Comparison of ENCODE assay signal across 8 cellular contexts in the genomic region with DNA sequence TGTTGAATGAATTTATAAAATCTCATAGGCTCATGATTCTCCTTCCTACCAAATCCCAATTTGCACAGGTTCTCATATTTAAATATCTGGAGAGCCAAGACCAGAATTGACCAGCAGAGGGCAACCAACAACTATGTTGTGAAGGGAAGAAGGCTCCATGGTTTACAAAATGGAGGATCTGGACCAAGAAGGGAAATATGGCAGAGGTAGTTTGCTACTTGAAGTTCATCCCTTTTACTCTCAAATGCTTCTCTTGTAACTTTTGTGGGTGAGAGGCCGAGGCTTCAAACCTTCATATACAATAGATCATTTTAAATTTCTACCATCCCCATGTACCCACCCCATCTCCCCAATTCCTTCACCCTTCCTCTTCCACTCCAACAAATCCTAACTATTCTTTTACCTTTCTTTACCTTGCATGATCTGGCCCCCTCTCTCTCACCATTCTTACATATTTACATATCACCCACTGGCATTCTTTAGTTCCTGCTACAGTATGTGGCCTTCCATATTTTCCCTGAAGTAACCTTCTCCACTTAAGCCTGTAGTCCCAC. TPM values are rescaled to one million over a fixed set of nuclear protein-coding genes. Genes with fewer than 3 reads are reported as not detected.
DNase-seq lines count a peak whose midpoint lies in the region; ATAC-seq and TF ChIP-seq lines count a peak whose summit lies in the region.

No MANE protein-coding gene starts in this region.

- H3K4me3 ChIP-seq in Karpas-422 (ENCODE audit: low read length) = no peak overlapping the region
- no peak overlapping the region for H3K4me3 ChIP-seq in PC-3 (ENCODE audit: low read length)
- H3K4me3 ChIP-seq in neuron (ENCODE audit: low read length) = peak overlapping the region; percentile 8
- H3K4me3 ChIP-seq in suprapubic skin = no peak overlapping the region

- H4K20me1 ChIP-seq in Karpas-422 (ENCODE audit: insufficient read depth, low read depth, low read length) (no peaks in the 10 kb centered on the region), PC-3 (ENCODE audit: low read length) (no peaks in the 10 kb centered on the region)

- H2AFZ ChIP-seq in Karpas-422 (ENCODE audit: low read length) (peak overlapping the region; percentile 82), PC-3 (ENCODE audit: low read length) (peak overlapping the region; percentile 82), neuron (ENCODE audit: low read depth, low read length) (peak overlapping the region; percentile 96)

- peak; percentile 52 for DNase-seq in DMS79 treated with DMSO at 0.1 percent for 48 hours (lab: John Stamatoyannopoulos, UW)
- peak; percentile 96 for DNase-seq in Karpas-422
- DNase-seq in PC-3 = peak; percentile 96
- DNase-seq in activated T-cell treated with anti-CD3 and anti-CD28 coated beads for 48 hours (ENCODE audit: low read depth) = peak; percentile 47
- peak in 1 of 2 donors; percentile 84 for DNase-seq in suprapubic skin (ENCODE audit: low spot score in 2 of 2)

- peaks cover 18% of the 10 kb centered on the region for H3K79me2 ChIP-seq in Karpas-422 (ENCODE audit: low read length)
- peaks cover 9% of the 10 kb centered on the region for H3K79me2 ChIP-seq in PC-3 (ENCODE audit: low read length)

- H3K9me3 ChIP-seq in Karpas-422 (ENCODE audit: low read length) (no peaks in the 10 kb centered on the region), PC-3 (ENCODE audit: low read length) (no peaks in the 10 kb centered on the region), neuron (ENCODE audit: low read length) (no peaks in the 10 kb centered on the region), suprapubic skin (no peaks in the 10 kb centered on the region)

- CTCF ChIA-PET in PC-3 (lab: Charles Lee) = no interaction called here

- H3K9me2 ChIP-seq in Karpas-422 (replicated peaks; ENCODE audit: insufficient read depth, low read length) (no peaks in the 10 kb centered on the region), PC-3 (replicated peaks; ENCODE audit: low read length) (no peaks in the 10 kb centered on the region)

- H3K9ac ChIP-seq in Karpas-422 (ENCODE audit: low read length) (no peak overlapping the region), PC-3 (ENCODE audit: low read length) (no peak overlapping the region)

- H3K36me3 ChIP-seq in Karpas-422 (ENCODE audit: insufficient read depth, low read length) (no peaks in the 10 kb centered on the region), PC-3 (ENCODE audit: low read depth, low read length) (no peaks in the 10 kb centered on the region), neuron (ENCODE audit: insufficient read depth, low read length) (no peaks in the 10 kb centered on the region), suprapubic skin (no peaks in the 10 kb centered on the region)

- H3K27me3 ChIP-seq in Karpas-422 (ENCODE audit: low read length) (no peaks in the 10 kb centered on the region), PC-3 (ENCODE audit: low read length) (no peaks in the 10 kb centered on the region), neuron (ENCODE audit: insufficient read depth, low read length) (no peaks in the 10 kb centered on the region), suprapubic skin (no peaks in the 10 kb centered on the region)

- no peak for TF ChIP-seq EP300 in suprapubic skin (IDR thresholded peaks at IDR 0.05)

- H3K4me2 ChIP-seq in Karpas-422 (ENCODE audit: low read depth, low read length, poor library complexity, severe bottlenecking) = peak overlapping the region; percentile 10
- no peak overlapping the region for H3K4me2 ChIP-seq in PC-3 (ENCODE audit: low read length)

- POLR2A ChIA-PET in PC-3 (lab: Charles Lee; ENCODE audit: unreplicated experiment) = no interaction called here

- TF ChIP-seq POLR2A in suprapubic skin (IDR thresholded peaks at IDR 0.05) = no peak

- intact Hi-C loops in PC-3 (cut with micrococcal nuclease) = loop anchor here (1.0 to 10.0 kb wide), 2 partner anchors 31 to 272 kb away; partner anchors contain the start of genes NABP2 and SPRYD4

- ATAC-seq in PC-3 = no peak
- ATAC-seq in esophagus mucosa = peak; percentile 30
- no peak for ATAC-seq in HG03521 (IDR thresholded peaks at IDR 0.05; ENCODE audit: unreplicated experiment)

- peak overlapping the region; percentile 52; the same call in 1 of the 2 replicates for H3K27ac ChIP-seq in Karpas-422 (ENCODE audit: low read length)
- H3K27ac ChIP-seq in PC-3 (ENCODE audit: low read length) = no peak overlapping the region
- H3K27ac ChIP-seq in suprapubic skin = no peak overlapping the region

- peak; percentile 90 for TF ChIP-seq CTCF in PC-3 (conservative IDR thresholded peaks at IDR 0.05; ENCODE audit: low read depth, low read length)
- TF ChIP-seq CTCF in suprapubic skin (IDR thresholded peaks at IDR 0.05) = peak; percentile 68 to 87

- H3K4me1 ChIP-seq in Karpas-422 (ENCODE audit: low read length) (peaks cover 32% of the 10 kb centered on the region), PC-3 (ENCODE audit: insufficient read depth, low read length) (peaks cover 10% of the 10 kb centered on the region), neuron (ENCODE audit: insufficient read depth, low read length) (peaks cover 5% of the 10 kb centered on the region), suprapubic skin (peaks cover 13% of the 10 kb centered on the region)

- 59% methylated on average over 1 of the region's 1 CpG for WGBS in suprapubic skin

- H3F3A ChIP-seq in PC-3 (ENCODE audit: low read length, unreplicated experiment) = no peaks in the 10 kb centered on the region

- no TSS peak for BruUV-seq in PC-3 (replicated peaks; lab: Mats Ljungman, UMichigan)

RNA-seq across cellular contexts. Expression of gene SMARCC2, which starts 3.8 kb away (rescaled TPM):
- total RNA-seq in Karpas-422 (2014; rRNA removed; shearing (Covaris generic); ENCODE audit: low replicate concordance) = 26.2 and 42.2 TPM in 2 replicates
- 38.4 and 39.4 TPM in 2 replicates for total RNA-seq in PC-3 (2014; rRNA removed)
- total RNA-seq in esophagus mucosa = 44.4 TPM
- 100 to 1,000 TPM in 2 of 4 donors, 10 to 100 TPM in 2; 53.6 to 137 (median 85.9) TPM for total RNA-seq in suprapubic skin

RNA-seq across cellular contexts. Expression of gene RNF41, which starts 28.6 kb away (rescaled TPM):
- 52.0 and 63.6 TPM in 2 replicates for total RNA-seq in Karpas-422 (2014; rRNA removed; shearing (Covaris generic); ENCODE audit: low replicate concordance)
- total RNA-seq in PC-3 (2014; rRNA removed) (43.9 and 52.1 TPM in 2 replicates), esophagus mucosa (26.9 TPM), suprapubic skin (10 to 100 TPM; 28.4 to 60.6 (median 35.8) TPM)

RNA-seq across cellular contexts. Expression of gene NABP2, which starts 31.0 kb away (rescaled TPM):
- 45.6 and 54.2 TPM in 2 replicates for total RNA-seq in Karpas-422 (2014; rRNA removed; shearing (Covaris generic); ENCODE audit: low replicate concordance)
- 91.6 and 98.6 TPM in 2 replicates for total RNA-seq in PC-3 (2014; rRNA removed)
- 26.5 TPM for total RNA-seq in esophagus mucosa
- total RNA-seq in suprapubic skin = 10 to 100 TPM; 13.3 to 23.7 (median 20.1) TPM

RNA-seq across cellular contexts. Expression of gene MYL6, which starts 34.9 kb away (rescaled TPM):
- 640 and 780 TPM in 2 replicates for total RNA-seq in Karpas-422 (2014; rRNA removed; shearing (Covaris generic); ENCODE audit: low replicate concordance)
- total RNA-seq in PC-3 (2014; rRNA removed) (1,385 and 1,597 TPM in 2 replicates), esophagus mucosa (1,179 TPM), suprapubic skin (1,000 to 10,000 TPM in 1 of 4 donors, 100 to 1,000 TPM in 3; 773 to 1,142 (median 915) TPM)

RNA-seq across cellular contexts. Expression of gene SLC39A5, which starts 36.7 kb away (rescaled TPM):
- 0.61 TPM in 1 of 2 replicates, not detected in the other for total RNA-seq in Karpas-422 (2014; rRNA removed; shearing (Covaris generic); ENCODE audit: low replicate concordance)
- total RNA-seq in PC-3 (2014; rRNA removed) (0.18 TPM in 1 of 2 replicates, not detected in the other), esophagus mucosa (not detected), suprapubic skin (1 to 10 TPM in 2 of 4 donors, not detected in 2; 1.3 to 2.4 TPM)
